ENCODE assay signal across 9 cellular contexts in the genomic region with DNA sequence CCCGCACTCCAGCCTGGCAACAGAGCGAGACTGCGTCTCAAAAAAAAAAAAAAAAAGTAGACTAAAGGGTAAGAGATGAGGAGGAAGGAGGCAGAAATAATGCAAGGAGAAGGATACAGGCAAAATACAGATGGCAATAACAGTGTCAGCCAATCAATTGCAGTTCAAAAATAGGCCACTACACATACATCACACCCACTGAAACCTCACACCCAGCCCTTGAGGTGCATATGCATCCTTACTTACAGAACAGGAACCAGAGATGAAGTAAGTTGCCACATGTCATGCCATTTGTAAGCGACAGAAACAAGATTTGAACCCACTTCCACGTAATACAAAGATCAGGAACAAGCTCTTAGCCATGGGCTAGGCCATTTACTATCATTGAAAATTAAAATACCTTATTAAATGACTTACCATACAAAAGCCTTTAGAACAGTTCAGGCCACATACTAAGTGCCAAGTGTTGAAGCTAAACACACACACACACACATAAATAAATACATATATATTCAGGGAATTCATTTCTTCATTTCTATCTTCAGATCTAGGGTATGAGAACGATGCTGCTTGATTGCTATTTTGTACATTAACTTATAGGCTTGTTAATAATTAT.
DNase-seq lines count a peak whose midpoint lies in the region; ATAC-seq lines count a peak whose summit lies in the region.
"Had no signal": no experiment of that assay in that cellular context is flagged by ENCODE, and none has a peak within 500 bp of the region (broad histone marks: within the 10 kb centered on the region; RNA-seq: fewer than 3 reads in every experiment).

No MANE protein-coding gene starts in this region.

- H3K36me3 Mint-ChIP-seq in IgD-negative memory B cell: peaks cover 15% of the 10 kb centered on the region

- peaks cover 2 to 4% (median 4%) of the 10 kb centered on the region in 3 donors for H3K9me3 Mint-ChIP-seq in IgD-negative memory B cell

- peak overlapping the region in 2 of 3 donors; percentile 36 to 75 for H3K27ac Mint-ChIP-seq in IgD-negative memory B cell

- no peaks in the 10 kb centered on the region for H3K36me3 ChIP-seq in esophagus (ENCODE audit: control insufficient read depth in 2 of 2, insufficient read depth in 2 of 2, low read length in 1 of 2)

- no peak overlapping the region for H3K4me3 ChIP-seq in esophagus (ENCODE audit: low read depth in 1 of 2, low read length in 2 of 2)

- H3K27me3 Mint-ChIP-seq in IgD-negative memory B cell: no peaks in the 10 kb centered on the region

- H3K4me1 ChIP-seq in esophagus (ENCODE audit: control insufficient read depth in 2 of 2, insufficient read depth in 2 of 2, low read length in 1 of 2): no peaks in the 10 kb centered on the region

- peak overlapping the region in 1 of 4 donors; percentile 2 for H3K4me3 Mint-ChIP-seq in IgD-negative memory B cell

- WGBS in esophagus, 2 donors: 75 to 83% methylated on average over 6 of the region's 6 CpGs

- peak; percentile 45 to 54 for DNase-seq in activated CD4-positive, alpha-beta T cell treated with anti-CD3 and anti-CD28 coated beads for 4 hours
- DNase-seq in stimulated activated CD8-positive, alpha-beta memory T cell treated with anti-CD3 and anti-CD28 coated beads, Interleukin-15, amount 100 ng/mL, for 48 hours (ENCODE audit: low read depth in 2 of 2): peak; percentile 28 to 40
- DNase-seq in HUDEP-2 (lab: John Stamatoyannopoulos, UW; ENCODE audit: unreplicated experiment in 76 of 76) (no peak), T1000 (lab: John Stamatoyannopoulos, UW) (no peak), DMS153 treated with DMSO at 0.1 percent for 48 hours (lab: John Stamatoyannopoulos, UW; ENCODE audit: unreplicated experiment) (no peak)
- DNase-seq: SHP77 had no signal

- no peaks in the 10 kb centered on the region for H3K27me3 ChIP-seq in esophagus (ENCODE audit: control insufficient read depth in 1 of 2, insufficient read depth in 2 of 2, low read length in 2 of 2)

- H3K27ac ChIP-seq in esophagus (ENCODE audit: low read depth in 2 of 2, low read length in 1 of 2): peak overlapping the region; percentile 57 to 61

- H3K4me1 Mint-ChIP-seq in IgD-negative memory B cell: peaks cover 21 to 26% (median 25%) of the 10 kb centered on the region in 3 donors

- no peaks in the 10 kb centered on the region for H3K9me3 ChIP-seq in esophagus (ENCODE audit: control insufficient read depth in 2 of 2, insufficient read depth in 1 of 2, low read depth in 1 of 2, low read length in 1 of 2)

- no peak for ATAC-seq in HG03095 (IDR thresholded peaks at IDR 0.05; ENCODE audit: unreplicated experiment)

Comparison
In these comparisons a context has a peak if more than half of its experiments do, and no peak if none do; other contexts are left out.
1. DNase-seq: peak in activated CD4-positive, alpha-beta T cell treated with anti-CD3 and anti-CD28 coated beads for 4 hours (2 of 2) and stimulated activated CD8-positive, alpha-beta memory T cell treated with anti-CD3 and anti-CD28 coated beads, Interleukin-15, amount 100 ng/mL, for 48 hours (2 of 2); none in HUDEP-2 (0 of 76), T1000 (single experiment) and DMS153 treated with DMSO at 0.1 percent for 48 hours (single experiment).